ENCODE assay signal across 21 cellular contexts in the genomic region with DNA sequence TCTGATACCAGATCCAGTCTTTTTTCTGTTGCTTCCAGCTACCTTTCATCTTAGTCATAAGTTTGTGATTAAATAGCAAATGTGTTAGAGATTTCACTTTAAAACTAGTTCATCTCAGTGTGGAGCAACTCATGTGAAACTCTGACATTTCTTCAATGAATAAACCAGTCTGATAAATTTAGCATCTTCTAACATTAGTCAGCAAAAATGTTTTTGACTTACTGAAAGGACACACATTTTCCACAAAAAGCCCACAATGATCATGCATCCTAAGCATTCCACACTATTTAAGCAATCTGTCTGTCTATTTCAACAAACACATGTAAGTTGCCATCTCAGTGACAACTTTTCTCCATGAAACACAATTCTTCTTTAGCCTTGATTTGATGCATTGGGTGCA.
DNase-seq lines count a peak whose midpoint lies in the region; ATAC-seq, FAIRE-seq and TF ChIP-seq lines count a peak whose summit lies in the region.
"Had no signal": no experiment of that assay in that cellular context is flagged by ENCODE, and none has a peak within 500 bp of the region (broad histone marks: within the 10 kb centered on the region; RNA-seq: fewer than 3 reads in every experiment).

No MANE protein-coding gene starts in this region.

- DNase-seq in astrocyte (ENCODE audit: low read depth) (no peak), foreskin melanocyte (peak; percentile 38), breast epithelium (ENCODE audit: low spot score in 2 of 2) (no peak)
- DNase-seq in activated naive CD4-positive, alpha-beta T cell treated with anti-CD3 and anti-CD28 coated beads, Interleukin-2, amount 50 U/mL, for 16 hours, result no peak
- DNase-seq: AML-193; CD4-positive, alpha-beta memory T cell; DMS153; DMS79; GDM1; GOT3; H7; HFFc6; IMR-90 had no signal

- H3K4me2 ChIP-seq in BLaER1 treated with 17β-estradiol and CSF1 and Interleukin-3, amounts not matched to agents 10 nM and 100 nM, result peak overlapping the region; percentile 10 to 79 (median 63); a peak in 15 of 22 replicates
- no peak overlapping the region for H3K4me2 ChIP-seq in astrocyte (ENCODE audit: low read length)

- peak overlapping the region; percentile 48 for H3K27ac Mint-ChIP-seq in astrocyte (ENCODE audit: unreplicated experiment)
- H3K27ac Mint-ChIP-seq: CD14-positive monocyte; CD4-positive, alpha-beta memory T cell; HFFc6 had no signal

- H3K27me3 Mint-ChIP-seq in astrocyte (ENCODE audit: low read depth, unreplicated experiment), result peaks cover 1% of the 10 kb centered on the region
- H3K27me3 Mint-ChIP-seq: CD4-positive, alpha-beta memory T cell had no signal

- no peaks in the 10 kb centered on the region for H3K27me3 ChIP-seq in BLaER1 treated with 17β-estradiol and CSF1 and Interleukin-3, amounts not matched to agents 10 nM and 100 nM
- H3K27me3 ChIP-seq in astrocyte (ENCODE audit: insufficient read depth, low read length), result no peaks in the 10 kb centered on the region
- no peaks in the 10 kb centered on the region for H3K27me3 ChIP-seq in breast epithelium

- H3K9ac ChIP-seq in BLaER1 treated with 17β-estradiol and CSF1 and Interleukin-3, amounts not matched to agents 10 nM and 100 nM, result no peak overlapping the region
- H3K9ac ChIP-seq in astrocyte (ENCODE audit: low read length), result no peak overlapping the region

- H3K4me1 Mint-ChIP-seq in astrocyte (ENCODE audit: low read depth, unreplicated experiment), result peaks cover 12% of the 10 kb centered on the region
- H3K4me1 Mint-ChIP-seq: CD14-positive monocyte; CD4-positive, alpha-beta memory T cell had no signal

- no peak for ATAC-seq in GM21717 (IDR thresholded peaks at IDR 0.05; ENCODE audit: unreplicated experiment)
- ATAC-seq: HCT116 had no signal

- no peaks in the 10 kb centered on the region for H4K20me1 ChIP-seq in BLaER1 treated with 17β-estradiol and CSF1 and Interleukin-3, amounts not matched to agents 10 nM and 100 nM
- H4K20me1 ChIP-seq in astrocyte (ENCODE audit: insufficient read depth, low read length), result no peaks in the 10 kb centered on the region

- TF ChIP-seq CTCF in astrocyte (IDR thresholded peaks at IDR 0.05; ENCODE audit: insufficient read depth, low read depth, low read length), result no peak
- no peak for TF ChIP-seq CTCF in breast epithelium (IDR thresholded peaks at IDR 0.05)

- peaks cover 13 to 24% (median 20%) of the 10 kb centered on the region in 10 experiments for H3K4me1 ChIP-seq in BLaER1 treated with 17β-estradiol and CSF1 and Interleukin-3, amounts not matched to agents 10 nM and 100 nM
- H3K4me1 ChIP-seq in astrocyte (ENCODE audit: insufficient read depth, low read length), result no peaks in the 10 kb centered on the region
- no peaks in the 10 kb centered on the region for H3K4me1 ChIP-seq in breast epithelium

- H3K4me3 Mint-ChIP-seq in astrocyte (ENCODE audit: unreplicated experiment), result no peak overlapping the region
- H3K4me3 Mint-ChIP-seq: CD14-positive monocyte; CD4-positive, alpha-beta memory T cell; HFFc6 had no signal

- TF ChIP-seq POLR2A in breast epithelium (IDR thresholded peaks at IDR 0.05), result no peak

- H3K9me3 Mint-ChIP-seq in astrocyte (ENCODE audit: unreplicated experiment), result no peaks in the 10 kb centered on the region

- no peak for FAIRE-seq in astrocyte (lab: Jason Lieb, UNC)
- FAIRE-seq: A204.1, GM12892, GM18507 had no signal

- H3K79me2 ChIP-seq in astrocyte (ENCODE audit: insufficient read depth, low read length), result no peaks in the 10 kb centered on the region

- no peak overlapping the region for H2AFZ ChIP-seq in astrocyte (ENCODE audit: low read depth, low read length)

- intact Hi-C loops in breast epithelium (cut with DNase I; ENCODE audit: low total_unique reads), result no loop called here

- no peaks in the 10 kb centered on the region for H3K9me3 ChIP-seq in BLaER1 treated with 17β-estradiol and CSF1 and Interleukin-3, amounts not matched to agents 10 nM and 100 nM (replicated peaks in 1 of 11)
- no peaks in the 10 kb centered on the region for H3K9me3 ChIP-seq in astrocyte (ENCODE audit: insufficient read depth, low read depth, low read length)
- H3K9me3 ChIP-seq in breast epithelium, result no peaks in the 10 kb centered on the region

- no peak overlapping the region for H3K27ac ChIP-seq in BLaER1 treated with 17β-estradiol and CSF1 and Interleukin-3, amounts not matched to agents 10 nM and 100 nM
- H3K27ac ChIP-seq in astrocyte (ENCODE audit: low read depth, low read length), result no peak overlapping the region
- H3K27ac ChIP-seq in breast epithelium, result no peak overlapping the region
- H3K27ac ChIP-seq: HL-60 had no signal

- no peaks in the 10 kb centered on the region for H3K36me3 Mint-ChIP-seq in astrocyte (ENCODE audit: low read depth, unreplicated experiment)
- H3K36me3 Mint-ChIP-seq: CD14-positive monocyte; CD4-positive, alpha-beta memory T cell had no signal

- no peak overlapping the region for H3K4me3 ChIP-seq in BLaER1 treated with 17β-estradiol and CSF1 and Interleukin-3, amounts not matched to agents 10 nM and 100 nM
- H3K4me3 ChIP-seq in astrocyte (ENCODE audit: insufficient read depth, low read depth, low read length), result no peak overlapping the region
- no peak overlapping the region for H3K4me3 ChIP-seq in breast epithelium

- no peaks in the 10 kb centered on the region for H3K36me3 ChIP-seq in BLaER1 treated with 17β-estradiol and CSF1 and Interleukin-3, amounts not matched to agents 10 nM and 100 nM
- H3K36me3 ChIP-seq in astrocyte (ENCODE audit: insufficient read depth, low read length) (no peaks in the 10 kb centered on the region), breast epithelium (no peaks in the 10 kb centered on the region)
